ENCODE assay signal across 8 cellular contexts in the genomic region with DNA sequence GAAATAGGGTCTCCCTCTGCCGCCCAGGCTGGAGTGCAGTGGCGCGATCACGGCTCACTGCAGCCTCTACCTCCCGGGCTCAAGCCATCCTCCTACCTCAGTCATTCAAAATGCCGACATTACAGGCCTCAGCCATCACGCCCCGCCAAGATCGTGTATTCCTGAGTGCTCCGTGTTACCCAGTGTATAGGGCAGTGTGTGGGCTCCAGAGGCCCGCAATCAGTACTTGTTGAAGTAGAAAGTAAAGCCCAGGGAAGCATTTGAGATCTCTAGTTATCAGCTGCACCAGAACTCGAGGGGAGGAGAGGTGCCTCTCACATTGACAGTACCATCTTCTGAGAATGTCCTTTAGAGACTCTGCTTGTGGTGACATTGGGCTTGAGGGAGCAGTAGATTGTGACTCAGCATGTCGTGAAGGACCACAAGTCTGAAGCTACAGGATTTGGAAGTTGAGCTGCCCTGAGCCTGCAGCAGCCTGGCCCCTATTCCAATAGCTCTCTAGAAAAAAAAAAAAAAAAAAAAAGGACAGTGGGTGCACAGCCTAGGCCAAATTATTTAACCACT. TPM values are rescaled to one million over a fixed set of nuclear protein-coding genes. Genes with fewer than 3 reads are reported as not detected.
DNase-seq lines count a peak whose midpoint lies in the region; ATAC-seq and TF ChIP-seq lines count a peak whose summit lies in the region.

No MANE protein-coding gene starts in this region.

- DNase-seq in CD8-positive, alpha-beta T cell = no peak
- DNase-seq in HUDEP-2 (lab: John Stamatoyannopoulos, UW; ENCODE audit: unreplicated experiment in 76 of 76) (peak in 74 of 76 experiments; percentile 38 to 93 (median 76)), mesothelial cell of epicardium (ENCODE audit: low spot score in 2 of 2, unreplicated experiment in 2 of 2) (no peak), GM03348 (ENCODE audit: low spot score) (no peak), SW 1271 (lab: John Stamatoyannopoulos, UW) (no peak)

- H3K27ac Mint-ChIP-seq in CD8-positive, alpha-beta T cell = no peak overlapping the region
- H3K27ac Mint-ChIP-seq in mesothelial cell of epicardium = no peak overlapping the region

- H3K9me3 ChIP-seq in CD8-positive, alpha-beta T cell (ENCODE audit: low read length) = no peaks in the 10 kb centered on the region

- no peaks in the 10 kb centered on the region for H3K9me3 Mint-ChIP-seq in CD8-positive, alpha-beta T cell
- no peaks in the 10 kb centered on the region for H3K9me3 Mint-ChIP-seq in mesothelial cell of epicardium

- H3K27me3 Mint-ChIP-seq in CD8-positive, alpha-beta T cell (ENCODE audit: low read depth) = no peaks in the 10 kb centered on the region
- peaks cover 1% of the 10 kb centered on the region for H3K27me3 Mint-ChIP-seq in mesothelial cell of epicardium (ENCODE audit: low read depth)

- H3K27me3 ChIP-seq in CD8-positive, alpha-beta T cell (ENCODE audit: insufficient read depth, low read length) = no peaks in the 10 kb centered on the region

- ATAC-seq in CD8-positive, alpha-beta T cell = no peak
- ATAC-seq in HG02973 (IDR thresholded peaks at IDR 0.05; ENCODE audit: unreplicated experiment) (no peak), HG03439 (IDR thresholded peaks at IDR 0.05; ENCODE audit: unreplicated experiment) (no peak)

- TF ChIP-seq CTCF in CD8-positive, alpha-beta T cell (IDR thresholded peaks at IDR 0.05) = no peak
- TF ChIP-seq CTCF in VCaP (conservative IDR thresholded peaks at IDR 0.05) (no peak), mesothelial cell of epicardium (IDR thresholded peaks at IDR 0.05; ENCODE audit: unreplicated experiment) (no peak)

- H3K4me1 ChIP-seq in CD8-positive, alpha-beta T cell (ENCODE audit: insufficient read depth, low read length) = peaks cover 4% of the 10 kb centered on the region

- H3K4me1 Mint-ChIP-seq in CD8-positive, alpha-beta T cell (ENCODE audit: low read depth) = peaks cover 24% of the 10 kb centered on the region
- peaks cover 18% of the 10 kb centered on the region for H3K4me1 Mint-ChIP-seq in mesothelial cell of epicardium

- intact Hi-C loops in CD8-positive, alpha-beta T cell (cut with DNase I, micrococcal nuclease) = loop anchor here (1.0 to 5.0 kb wide), 6 partner anchors 30 to 734 kb away; partner anchors contain the start of genes ACOX1 (in 1 of the 2), SRP68 (in 1 of the 2), TEN1 (in 1 of the 2) and UBE2O (in 1 of the 2)

- peaks cover 4% of the 10 kb centered on the region for H3K36me3 Mint-ChIP-seq in CD8-positive, alpha-beta T cell
- H3K36me3 Mint-ChIP-seq in mesothelial cell of epicardium = no peaks in the 10 kb centered on the region

- POLR2A ChIA-PET in CD8-positive, alpha-beta T cell (lab: Charles Lee) = interaction anchor here (0.5 to 3.8 kb wide), 3 partner anchors 8 to 29 kb away, joined by 3 to 51 read pairs (median 3); partner anchors contain the start of gene SPHK1

- no peak overlapping the region for H3K4me3 ChIP-seq in CD8-positive, alpha-beta T cell (ENCODE audit: low read depth, low read length)

- CTCF ChIA-PET in CD8-positive, alpha-beta T cell (lab: Charles Lee) = interaction anchor here (1.8 to 3.3 kb wide), 2 partner anchors 28 to 35 kb away, joined by 4 to 9 read pairs; no protein-coding TSS in a partner anchor

- H3K36me3 ChIP-seq in CD8-positive, alpha-beta T cell (ENCODE audit: insufficient read depth, low read length) = no peaks in the 10 kb centered on the region

- H3K27ac ChIP-seq in CD8-positive, alpha-beta T cell (ENCODE audit: low read depth, low read length) = no peak overlapping the region
- peak overlapping the region; percentile 97 for H3K27ac ChIP-seq in VCaP

- H3K4me3 Mint-ChIP-seq in CD8-positive, alpha-beta T cell = peak overlapping the region; percentile 74
- H3K4me3 Mint-ChIP-seq in mesothelial cell of epicardium = peak overlapping the region; percentile 99

RNA-seq across cellular contexts. Expression of gene PRPSAP1, which starts 1.1 kb away (rescaled TPM):
- 10 to 100 TPM; 10.5 to 12.5 TPM for total RNA-seq in CD8-positive, alpha-beta T cell
- 51.3 to 57.7 TPM (median 57.6 TPM) in 3 replicates for total RNA-seq in mesothelial cell of epicardium

RNA-seq across cellular contexts. Expression of gene SPHK1, which starts 29.6 kb away (rescaled TPM):
- total RNA-seq in CD8-positive, alpha-beta T cell = 1 to 10 TPM; 2.0 to 2.6 TPM
- 1.7 to 2.0 TPM (median 1.9 TPM) in 3 replicates for total RNA-seq in mesothelial cell of epicardium

RNA-seq across cellular contexts. Expression of gene QRICH2, which starts 46.8 kb away (rescaled TPM):
- 1 to 10 TPM; 1.4 to 2.1 TPM for total RNA-seq in CD8-positive, alpha-beta T cell
- 7.2 to 8.6 TPM (median 7.7 TPM) in 3 replicates for total RNA-seq in mesothelial cell of epicardium

Comparison
In these comparisons a context has a peak if more than half of its experiments do, and no peak if none do; other contexts are left out.
1. DNase-seq: peak in HUDEP-2 (74 of 76); none in CD8-positive, alpha-beta T cell (0 of 7), mesothelial cell of epicardium (0 of 2), GM03348 (single experiment) and SW 1271 (0 of 2).